ENCODE assay signal across 13 cellular contexts in genomic region chr17:48299760-48300159, GRCh38.
A peak's percentile ranks its signal among the peaks of the same experiment; 100 is the strongest.
DNase-seq lines count a peak whose midpoint lies in the region; ATAC-seq and TF ChIP-seq lines count a peak whose summit lies in the region.
"Had no signal": no experiment of that assay in that cellular context is flagged by ENCODE, and none has a peak within 500 bp of the region (broad histone marks: within the 10 kb centered on the region; RNA-seq: fewer than 3 reads in every experiment).

No MANE protein-coding gene starts in this region.

- H3K27me3 Mint-ChIP-seq in central memory CD8-positive, alpha-beta T cell, result no peaks in the 10 kb centered on the region

- H3K4me3 ChIP-seq in GM08714 (ENCODE audit: low read length), result peak overlapping the region; percentile 30; the same call in 1 of the 2 replicates
- no peak overlapping the region for H3K4me3 ChIP-seq in dorsolateral prefrontal cortex
- H3K4me3 ChIP-seq: esophagus squamous epithelium, neural progenitor cell, thyroid gland had no signal

- H3K36me3 Mint-ChIP-seq in central memory CD8-positive, alpha-beta T cell (ENCODE audit: insufficient read depth), result no peaks in the 10 kb centered on the region
- H3K36me3 Mint-ChIP-seq: neural progenitor cell had no signal

- TF ChIP-seq CTCF in GM13977 (IDR thresholded peaks at IDR 0.05; ENCODE audit: extremely low read depth, insufficient read depth, missing control alignments) (no peak), dorsolateral prefrontal cortex (IDR thresholded peaks at IDR 0.05 in 54 of 56, conservative IDR thresholded peaks at IDR 0.05 in 2 of 56; ENCODE audit: low read depth in 1 of 56, partially characterized antibody in 56 of 56) (no peak)

- H3K4me3 Mint-ChIP-seq in central memory CD8-positive, alpha-beta T cell, result no peak overlapping the region
- H3K4me3 Mint-ChIP-seq: neural progenitor cell had no signal

- no peak overlapping the region for H3K27ac ChIP-seq in dorsolateral prefrontal cortex
- H3K27ac ChIP-seq: esophagus squamous epithelium, neural progenitor cell, thyroid gland had no signal

- intact Hi-C loops in dorsolateral prefrontal cortex (cut with DNase I), result no loop called here

- H3K9me3 Mint-ChIP-seq in central memory CD8-positive, alpha-beta T cell, result no peaks in the 10 kb centered on the region
- H3K9me3 Mint-ChIP-seq: neural progenitor cell had no signal

- H3K27ac Mint-ChIP-seq in central memory CD8-positive, alpha-beta T cell (ENCODE audit: low read depth), result peak overlapping the region; percentile 13
- H3K27ac Mint-ChIP-seq: neural progenitor cell had no signal

- peaks cover 54% of the 10 kb centered on the region for H3K4me1 Mint-ChIP-seq in central memory CD8-positive, alpha-beta T cell
- H3K4me1 Mint-ChIP-seq: neural progenitor cell had no signal

- ATAC-seq in HG03064 (IDR thresholded peaks at IDR 0.05; ENCODE audit: low read depth, unreplicated experiment), result peak; percentile 42
- no peak for ATAC-seq in central memory CD8-positive, alpha-beta T cell (replicated peaks; ENCODE audit: extremely low read depth, poor library complexity, severe bottlenecking)

- peaks cover 0 to 95% (median 44%) of the 10 kb centered on the region in 45 donors for H3K27me3 ChIP-seq in dorsolateral prefrontal cortex
- H3K27me3 ChIP-seq: thyroid gland had no signal

- DNase-seq in GM13977 (ENCODE audit: low spot score) (peak; percentile 18), D341Med (ENCODE audit: low spot score) (no peak), DMS79 treated with DMSO at 0.1 percent for 48 hours (lab: John Stamatoyannopoulos, UW) (no peak), NCI-H524 treated with DMSO at 0.1 percent for 48 hours (lab: John Stamatoyannopoulos, UW) (no peak), dorsolateral prefrontal cortex (no peak)
- no peak for DNase-seq in central memory CD8-positive, alpha-beta T cell (ENCODE audit: low spot score in 2 of 2)
- DNase-seq: activated CD4-positive, alpha-beta T cell treated with anti-CD3 and anti-CD28 coated beads for 48 hours; esophagus squamous epithelium; hypothalamus; thyroid gland had no signal

- in situ Hi-C loops in GM13977 (cut with MboI; ENCODE audit: low pct_unique_long_range_greater_than_20kb, low sequenced_read_pairs, unreplicated experiment), result no loop called here
